Comparison of ENCODE assay signal across 1 cellular context in genomic region chr19:11355160-11356073, GRCh38.
TF ChIP-seq lines count a peak whose summit lies in the region.

Gene PLPPR2, plus strand, starts transcription at chr19:11355432. Its CDS starts 2,242 bp downstream, at chr19:11357674.

TF ChIP-seq in HepG2, 621 proteins besides CTCF, POLR2A, EP300 and RAD21 (continued from another document and continues in another):
- no peak for TF ChIP-seq ZNF407 (CRISPR knock-in tag; IDR thresholded peaks at IDR 0.05; ENCODE audit: not compliant biosample characterization)
- no peak for TF ChIP-seq MTA3 (CRISPR knock-in tag; IDR thresholded peaks at IDR 0.05)
- TF ChIP-seq ZNF274 (CRISPR knock-in tag; IDR thresholded peaks at IDR 0.05) = no peak
- TF ChIP-seq ZMYM4 (CRISPR knock-in tag; IDR thresholded peaks at IDR 0.05) = no peak
- TF ChIP-seq ZNF292 (CRISPR knock-in tag; IDR thresholded peaks at IDR 0.05; ENCODE audit: borderline replicate concordance, low read depth) = no peak
- TF ChIP-seq ZNF143 (CRISPR knock-in tag; IDR thresholded peaks at IDR 0.05) = no peak
- TF ChIP-seq ZNF605 (CRISPR knock-in tag; IDR thresholded peaks at IDR 0.05) = no peak
- TF ChIP-seq SRF (IDR thresholded peaks at IDR 0.05; ENCODE audit: low read depth, low read length) = peak; percentile 38; the same call in 1 of the 2 replicates
- no peak for TF ChIP-seq DZIP1 (CRISPR knock-in tag; IDR thresholded peaks at IDR 0.05)
- TF ChIP-seq SRSF9 (IDR thresholded peaks at IDR 0.05; ENCODE audit: borderline replicate concordance, insufficient read depth, low read depth, low read length, poor library complexity, severe bottlenecking) = no peak
- TF ChIP-seq HMG20A (CRISPR knock-in tag; IDR thresholded peaks at IDR 0.05; ENCODE audit: borderline replicate concordance) = no peak
- TF ChIP-seq ATF5 (CRISPR knock-in tag; IDR thresholded peaks at IDR 0.05; ENCODE audit: low read depth) = no peak
- no peak for TF ChIP-seq E2F1 (CRISPR knock-in tag; IDR thresholded peaks at IDR 0.05)
- TF ChIP-seq EZH2 (conservative IDR thresholded peaks at IDR 0.05; ENCODE audit: low read depth, low read length) = no peak
- TF ChIP-seq ARNT (IDR thresholded peaks at IDR 0.05) = no peak
- no peak for TF ChIP-seq ZNF83 (CRISPR knock-in tag; IDR thresholded peaks at IDR 0.05; ENCODE audit: borderline replicate concordance)
- no peak for TF ChIP-seq ZNF264 (CRISPR knock-in tag; IDR thresholded peaks at IDR 0.05)
- TF ChIP-seq ZNF10 (CRISPR knock-in tag; IDR thresholded peaks at IDR 0.05; ENCODE audit: borderline replicate concordance, low read depth) = no peak
- no peak for TF ChIP-seq RFX3 (CRISPR knock-in tag; IDR thresholded peaks at IDR 0.05)
- TF ChIP-seq ZNF337 (CRISPR knock-in tag; IDR thresholded peaks at IDR 0.05; ENCODE audit: borderline replicate concordance, low read depth) = no peak
- TF ChIP-seq SIX4 (CRISPR knock-in tag; IDR thresholded peaks at IDR 0.05) = no peak
- TF ChIP-seq POGK (CRISPR knock-in tag; conservative IDR thresholded peaks at IDR 0.05) = 0 out of 2 replicates have a peak, but pooled peaks have one; percentile 54
- TF ChIP-seq HNF1A (IDR thresholded peaks at IDR 0.05; ENCODE audit: low read depth) = no peak
- TF ChIP-seq HNF1A (CRISPR knock-in tag; IDR thresholded peaks at IDR 0.05; ENCODE audit: borderline replicate concordance) = 0 out of 2 replicates have a peak, but pooled peaks have one; percentile 25
- no peak for TF ChIP-seq ZNF564 (CRISPR knock-in tag; IDR thresholded peaks at IDR 0.05)
- TF ChIP-seq ZNF510 (CRISPR knock-in tag; IDR thresholded peaks at IDR 0.05; ENCODE audit: low read depth) = no peak
- no peak for TF ChIP-seq ZKSCAN1 (IDR thresholded peaks at IDR 0.05; ENCODE audit: low read length)
- no peak for TF ChIP-seq HOXA3 (CRISPR knock-in tag; IDR thresholded peaks at IDR 0.05)
- no peak for TF ChIP-seq LBX2 (CRISPR knock-in tag; IDR thresholded peaks at IDR 0.05; ENCODE audit: borderline replicate concordance)
- TF ChIP-seq ONECUT2 (CRISPR knock-in tag; IDR thresholded peaks at IDR 0.05) = no peak
- no peak for TF ChIP-seq STAG1 (CRISPR knock-in tag; IDR thresholded peaks at IDR 0.05)
- TF ChIP-seq MTA1 (CRISPR knock-in tag; IDR thresholded peaks at IDR 0.05; ENCODE audit: borderline replicate concordance) = no peak
- TF ChIP-seq CSRNP1 (CRISPR knock-in tag; IDR thresholded peaks at IDR 0.05) = no peak
- TF ChIP-seq TCF7 (IDR thresholded peaks at IDR 0.05; ENCODE audit: low read depth) = no peak
- no peak for TF ChIP-seq TGIF2 (CRISPR knock-in tag; IDR thresholded peaks at IDR 0.05)
- TF ChIP-seq ZNF446 (CRISPR knock-in tag; IDR thresholded peaks at IDR 0.05) = no peak
- TF ChIP-seq GLI4 (CRISPR knock-in tag; IDR thresholded peaks at IDR 0.05; ENCODE audit: borderline replicate concordance) = no peak
- TF ChIP-seq SP1 (IDR thresholded peaks at IDR 0.05) = no peak
- peak; percentile 39; the same call in 1 of the 2 replicates for TF ChIP-seq SP1 (CRISPR knock-in tag; IDR thresholded peaks at IDR 0.05)
- no peak; the same call in 1 of the 2 replicates for TF ChIP-seq HOXD1 (CRISPR knock-in tag; IDR thresholded peaks at IDR 0.05)
- no peak for TF ChIP-seq CERS6 (CRISPR knock-in tag; IDR thresholded peaks at IDR 0.05)
- no peak for TF ChIP-seq SNRNP70 (IDR thresholded peaks at IDR 0.05; ENCODE audit: low read depth, low read length)
